Comparison of ENCODE assay signal across 23 cellular contexts in the genomic region with DNA sequence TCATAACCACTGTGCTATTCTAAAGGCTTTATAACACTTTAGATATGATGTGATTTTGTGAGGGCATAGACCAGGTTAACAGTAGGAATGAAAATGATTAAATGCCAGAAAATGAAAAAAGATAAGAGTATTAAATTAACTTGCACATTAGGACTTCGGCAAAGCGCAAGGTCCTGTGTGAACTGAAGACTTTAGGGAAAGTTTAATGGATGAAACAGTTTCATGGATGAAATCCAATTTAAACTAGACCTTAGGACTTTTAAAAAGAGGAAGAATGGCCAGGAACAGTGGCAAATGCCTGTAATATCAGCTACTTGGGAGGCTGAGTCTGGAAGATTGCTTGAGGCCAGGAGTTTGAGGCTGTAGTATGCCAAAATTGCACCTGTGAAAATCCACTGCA.
"Had no signal": no experiment of that assay in that cellular context is flagged by ENCODE, and none has a peak within 500 bp of the region (broad histone marks: within the 10 kb centered on the region; RNA-seq: fewer than 3 reads in every experiment).

No MANE protein-coding gene starts in this region.

- H3K27ac ChIP-seq: brain microvascular endothelial cell, colonic mucosa, epithelial cell of prostate, spleen, upper lobe of right lung had no signal

- H3K9me3 ChIP-seq: colonic mucosa, mucosa of descending colon, spleen, upper lobe of right lung had no signal

- DNase-seq: activated B cell treated with CpG ODN at 0.5 μM for 24 hours; activated CD4-positive, alpha-beta T cell treated with anti-CD3 and anti-CD28 coated beads for 4 hours; activated CD8-positive, alpha-beta T cell treated with anti-CD3 and anti-CD28 coated beads for 36 hours; activated naive CD4-positive, alpha-beta T cell treated with anti-CD3 and anti-CD28 coated beads for 36 hours; activated T-cell treated with anti-CD3 and anti-CD28 coated beads, Interleukin-2, amount 50 U/mL, for 1 hour; aorta; brain microvascular endothelial cell; central memory CD4-positive, alpha-beta T cell; colonic mucosa; endodermal cell; foreskin fibroblast; head of caudate nucleus; kidney glomerular epithelial cell; left ventricle myocardium superior; mucosa of descending colon; naive B cell; nucleus accumbens; posterior cingulate gyrus; spleen; stimulated activated naive CD4-positive, alpha-beta T cell; upper lobe of right lung had no signal

- H3K9me3 Mint-ChIP-seq: activated B cell treated with CpG ODN at 0.5 μM for 24 hours; activated naive CD4-positive, alpha-beta T cell treated with anti-CD3 and anti-CD28 coated beads for 36 hours; endodermal cell; memory B cell; naive B cell had no signal

- ATAC-seq: activated CD8-positive, alpha-beta T cell treated with anti-CD3 and anti-CD28 coated beads for 36 hours; left ventricle myocardium superior; mucosa of descending colon; upper lobe of right lung had no signal

- H3K36me3 ChIP-seq: brain microvascular endothelial cell, colonic mucosa had no signal

- H3K27me3 ChIP-seq: brain microvascular endothelial cell, colonic mucosa, spleen, upper lobe of right lung had no signal

- H3K27ac Mint-ChIP-seq: activated B cell treated with CpG ODN at 0.5 μM for 24 hours; activated CD8-positive, alpha-beta T cell treated with anti-CD3 and anti-CD28 coated beads for 36 hours; activated naive CD4-positive, alpha-beta T cell treated with anti-CD3 and anti-CD28 coated beads for 36 hours; memory B cell had no signal

- H3K4me3 Mint-ChIP-seq: activated B cell treated with CpG ODN at 0.5 μM for 24 hours; activated CD8-positive, alpha-beta T cell treated with anti-CD3 and anti-CD28 coated beads for 36 hours; activated naive CD4-positive, alpha-beta T cell treated with anti-CD3 and anti-CD28 coated beads for 36 hours; endodermal cell; memory B cell; naive B cell had no signal

- H3K4me3 ChIP-seq: colonic mucosa, mucosa of descending colon, spleen, upper lobe of right lung had no signal

- H3K27me3 Mint-ChIP-seq: activated B cell treated with CpG ODN at 0.5 μM for 24 hours; activated CD8-positive, alpha-beta T cell treated with anti-CD3 and anti-CD28 coated beads for 36 hours; memory B cell; naive B cell had no signal
